19 cellular contexts compared by ENCODE assay signal in genomic region chr2:229563388-229563787, GRCh38.
DNase-seq lines count a peak whose midpoint lies in the region; ATAC-seq, FAIRE-seq and TF ChIP-seq lines count a peak whose summit lies in the region.
"Had no signal": no experiment of that assay in that cellular context is flagged by ENCODE, and none has a peak within 500 bp of the region (broad histone marks: within the 10 kb centered on the region; RNA-seq: fewer than 3 reads in every experiment).

No MANE protein-coding gene starts in this region.

- H2BK120ac ChIP-seq in IMR-90 (ENCODE audit: low read depth, low read length) (no peak overlapping the region), neuronal stem cell (ENCODE audit: low read depth, low read length) (no peak overlapping the region)

- TF ChIP-seq RAD21 in IMR-90 (IDR thresholded peaks at IDR 0.05; ENCODE audit: low read length) = no peak

- H4K5ac ChIP-seq in IMR-90 (ENCODE audit: low read depth, low read length) = no peak overlapping the region

- no peak for TF ChIP-seq CTCF in IMR-90 (conservative IDR thresholded peaks at IDR 0.05; ENCODE audit: low read depth, low read length)

- no peak overlapping the region for H4K8ac ChIP-seq in IMR-90 (ENCODE audit: low read depth in 2 of 2, low read length in 2 of 2)
- H4K8ac ChIP-seq in neuronal stem cell (ENCODE audit: low read depth, low read length) = no peak overlapping the region

- POLR2A ChIA-PET in IMR-90 (lab: Charles Lee; ENCODE audit: unreplicated experiment) = no interaction called here

- in situ Hi-C loops in IMR-90 (cut with MboI; ENCODE audit: low sequenced_read_pairs) = no loop called here

- no peak overlapping the region for H2BK15ac ChIP-seq in IMR-90 (ENCODE audit: low read depth, low read length)
- H2BK15ac ChIP-seq in neuronal stem cell (ENCODE audit: low read length) = no peak overlapping the region

- dilution Hi-C loops in IMR-90 (cut with HindIII; ENCODE audit: low sequenced_read_pairs, unreplicated experiment) = no loop called here

- H3K9me3 ChIP-seq in IMR-90 (ENCODE audit: control insufficient read depth, insufficient read depth, low read length) = peaks cover 7% of the 10 kb centered on the region
- no peaks in the 10 kb centered on the region for H3K9me3 ChIP-seq in neuronal stem cell (replicated peaks in 1 of 2; ENCODE audit: control insufficient read depth in 2 of 2, insufficient read depth in 1 of 2, low read depth in 1 of 2, low read length in 2 of 2)
- H3K9me3 ChIP-seq: BLaER1, Caco-2, HAP-1 had no signal

- H3K14ac ChIP-seq in IMR-90 (replicated peaks; ENCODE audit: low read depth, low read length) (no peak overlapping the region), neuronal stem cell (ENCODE audit: low read length) (no peak overlapping the region)

- H2BK5ac ChIP-seq in IMR-90 (ENCODE audit: low read depth, low read length, poor library complexity, severe bottlenecking) (peak overlapping the region; percentile 39), neuronal stem cell (ENCODE audit: low read length) (no peak overlapping the region)

- CTCF ChIA-PET in IMR-90 (lab: Yijun Ruan, JAX) = no interaction called here

- H3K36me3 ChIP-seq in IMR-90 (ENCODE audit: control insufficient read depth, insufficient read depth, low read length) (no peaks in the 10 kb centered on the region), neuronal stem cell (replicated peaks in 1 of 2; ENCODE audit: control insufficient read depth in 2 of 2, insufficient read depth in 2 of 2, low read length in 2 of 2) (no peaks in the 10 kb centered on the region)
- H3K36me3 ChIP-seq: BLaER1, HAP-1 had no signal

- no peak overlapping the region for H3K56ac ChIP-seq in IMR-90 (ENCODE audit: extremely low read depth, insufficient read depth, low read length)

- no peaks in the 10 kb centered on the region for H3K4me1 ChIP-seq in IMR-90 (ENCODE audit: control insufficient read depth, insufficient read depth, low read length)
- no peaks in the 10 kb centered on the region for H3K4me1 ChIP-seq in neuronal stem cell (ENCODE audit: control insufficient read depth in 2 of 2, insufficient read depth in 1 of 2, low read depth in 1 of 2, low read length in 2 of 2)
- H3K4me1 ChIP-seq: BLaER1, Caco-2, HAP-1 had no signal

- H3K4me3 ChIP-seq in IMR-90 (ENCODE audit: insufficient read depth, low read depth, low read length) (no peak overlapping the region), neuronal stem cell (ENCODE audit: low read length in 2 of 2) (peak overlapping the region in 1 of 2 donors; percentile 66)
- H3K4me3 ChIP-seq: BLaER1, GM12878, GM23338, HAP-1 had no signal

- H3K4ac ChIP-seq in IMR-90 (ENCODE audit: low read depth, low read length) (no peak overlapping the region), neuronal stem cell (ENCODE audit: low read length) (no peak overlapping the region)

- H2AK5ac ChIP-seq in IMR-90 (ENCODE audit: low read depth, low read length) (no peak overlapping the region), neuronal stem cell (ENCODE audit: low read depth, low read length) (no peak overlapping the region)

- H3K9ac ChIP-seq in IMR-90 (ENCODE audit: low read depth, low read length) = no peak overlapping the region
- H3K9ac ChIP-seq in neuronal stem cell (ENCODE audit: low read depth, low read length, poor library complexity) = peak overlapping the region; percentile 72
- H3K9ac ChIP-seq: BLaER1 had no signal

- H3K23ac ChIP-seq in IMR-90 (ENCODE audit: low read depth, low read length) = no peak overlapping the region
- peak overlapping the region; percentile 20 for H3K23ac ChIP-seq in neuronal stem cell (ENCODE audit: low read depth, low read length, poor library complexity)

- no peak overlapping the region for H3K27ac ChIP-seq in IMR-90 (ENCODE audit: insufficient read depth, low read length)
- H3K27ac ChIP-seq in neuronal stem cell (replicated peaks; ENCODE audit: low read length) = no peak overlapping the region
- H3K27ac ChIP-seq: BLaER1, C4-2B had no signal

- BruUV-seq in IMR-90 (replicated peaks; lab: Mats Ljungman, UMichigan) = no TSS peak

- no peak for TF ChIP-seq POLR2A in GM12892 (IDR thresholded peaks at IDR 0.05; ENCODE audit: low read depth, low read length)
- TF ChIP-seq POLR2A in IMR-90 (IDR thresholded peaks at IDR 0.05; ENCODE audit: low read depth, low read length) = no peak

- H3K79me1 ChIP-seq in IMR-90 (ENCODE audit: low read depth in 1 of 2, low read length in 2 of 2) = no peaks in the 10 kb centered on the region
- no peaks in the 10 kb centered on the region for H3K79me1 ChIP-seq in neuronal stem cell (ENCODE audit: low read depth, low read length)

- H3K27me3 ChIP-seq in IMR-90 (ENCODE audit: control insufficient read depth, insufficient read depth, low read length) (no peaks in the 10 kb centered on the region), neuronal stem cell (ENCODE audit: control insufficient read depth in 3 of 3, insufficient read depth in 3 of 3, low read depth in 1 of 3, low read length in 3 of 3) (peaks cover 0 to 1% (median 0%) of the 10 kb centered on the region in 3 experiments)
- H3K27me3 ChIP-seq: BLaER1 had no signal

- H2AFZ ChIP-seq in IMR-90 (replicated peaks; ENCODE audit: low read length, poor library complexity) = no peak overlapping the region
- no peak overlapping the region for H2AFZ ChIP-seq in neuronal stem cell (ENCODE audit: low read length)
- H2AFZ ChIP-seq: GM23338 had no signal

- no peak for DNase-seq in GM12892 (ENCODE audit: insufficient read length)
- no peak for DNase-seq in IMR-90
- DNase-seq in neuronal stem cell (ENCODE audit: low spot score) = no peak
- DNase-seq in NCI-H2107 (lab: John Stamatoyannopoulos, UW) = no peak
- DNase-seq in OCI-M1 (lab: John Stamatoyannopoulos, UW) = no peak
- DNase-seq: Caco-2; CD4-positive, CD25-positive, alpha-beta regulatory T cell; CD8-positive, alpha-beta T cell; DMS153; EL; GDM1 had no signal

- no peak overlapping the region for H2AK9ac ChIP-seq in IMR-90 (replicated peaks; ENCODE audit: low read depth, low read length, poor library complexity)

- WGBS in IMR-90 (ENCODE audit: extremely low coverage in 2 of 2, insufficient read length in 1 of 2), 2 experiments = 42 to 100% methylated on average over 3 to 5 of the region's 5 CpGs
- 100% methylated on average over 5 of the region's 5 CpGs for WGBS in neuronal stem cell (ENCODE audit: extremely low coverage in 2 of 2, insufficient read length in 2 of 2, insufficient replicate concordance in 1 of 2), 2 donors

- H4K91ac ChIP-seq in IMR-90 (ENCODE audit: insufficient read depth, low read depth, low read length) (no peak overlapping the region), neuronal stem cell (ENCODE audit: low read depth, low read length, poor library complexity) (no peak overlapping the region)

- no peak for ATAC-seq in IMR-90 (ENCODE audit: low read depth)
- no peak for ATAC-seq in HG03354 (IDR thresholded peaks at IDR 0.05; ENCODE audit: poor library complexity, severe bottlenecking, unreplicated experiment)
- ATAC-seq: CD8-positive, alpha-beta T cell; GM12878; GM23338 had no signal

- H2BK12ac ChIP-seq in neuronal stem cell (ENCODE audit: low read length) = no peak overlapping the region

- no peak overlapping the region for H3K18ac ChIP-seq in IMR-90 (ENCODE audit: low read depth, low read length)
- no peak overlapping the region for H3K18ac ChIP-seq in neuronal stem cell (ENCODE audit: low read length)

- H4K20me1 ChIP-seq in IMR-90 (ENCODE audit: insufficient read depth, low read length) = no peaks in the 10 kb centered on the region
- H4K20me1 ChIP-seq: BLaER1 had no signal

- peak; percentile 67 for FAIRE-seq in GM12892 (lab: Jason Lieb, UNC)
- FAIRE-seq: GM12878, GM18507, H54 had no signal

- H3K4me2 ChIP-seq in IMR-90 (ENCODE audit: low read depth, low read length) = no peak overlapping the region
- no peak overlapping the region for H3K4me2 ChIP-seq in neuronal stem cell (ENCODE audit: insufficient read depth, low read length, poor library complexity, severe bottlenecking)
- H3K4me2 ChIP-seq: BLaER1, GM23338 had no signal

- intact Hi-C loops in IMR-90 (cut with micrococcal nuclease) = no loop called here

- no peak overlapping the region for H2BK20ac ChIP-seq in IMR-90 (ENCODE audit: low read depth, low read length)

- no peaks in the 10 kb centered on the region for H3K9me1 ChIP-seq in IMR-90 (ENCODE audit: insufficient read depth, low read length)

TF ChIP-seq in IMR-90, 13 proteins besides CTCF, POLR2A, EP300 and RAD21:
- no peak for TF ChIP-seq ELK1 (IDR thresholded peaks at IDR 0.05; ENCODE audit: borderline replicate concordance, low read depth, low read length)
- no peak for TF ChIP-seq RFX5 (IDR thresholded peaks at IDR 0.05; ENCODE audit: low read depth, low read length)
- no peak for TF ChIP-seq MXI1 (IDR thresholded peaks at IDR 0.05; ENCODE audit: borderline replicate concordance, low read depth, low read length)
- TF ChIP-seq FOS (IDR thresholded peaks at IDR 0.05; ENCODE audit: low read depth, low read length) = no peak
- no peak for TF ChIP-seq CEBPB (IDR thresholded peaks at IDR 0.05; ENCODE audit: low read depth, low read length)
- TF ChIP-seq SMC3 (IDR thresholded peaks at IDR 0.05; ENCODE audit: low read depth, low read length) = no peak
- no peak for TF ChIP-seq MAFK (IDR thresholded peaks at IDR 0.05; ENCODE audit: low read depth, low read length)
